Comparison of ENCODE assay signal across 8 cellular contexts in genomic region chr11:44601471-44602370, GRCh38. TPM values are rescaled to one million over a fixed set of nuclear protein-coding genes. Genes with fewer than 3 reads are reported as not detected.
DNase-seq lines count a peak whose midpoint lies in the region; ATAC-seq and TF ChIP-seq lines count a peak whose summit lies in the region.

No MANE protein-coding gene starts in this region.

- CTCF ChIA-PET in activated B cell treated with CpG ODN at 0.5 μM for 24 hours (lab: Charles Lee), result interaction anchor here (0.9 to 4.6 kb wide), 8 partner anchors 8 to 45 kb away, joined by 3 to 33 read pairs (median 9); no protein-coding TSS in a partner anchor

- POLR2A ChIA-PET in activated B cell treated with CpG ODN at 0.5 μM for 24 hours (lab: Charles Lee), result interaction anchor here (0.7 to 14.6 kb wide), 13 partner anchors 9 to 428 kb away, joined by 3 to 485 read pairs (median 10); partner anchors contain the start of genes CD82 and TP53I11

- DNase-seq in activated B cell treated with CpG ODN at 0.5 μM for 24 hours (peak; percentile 73), BE2C (no peak), kidney glomerular epithelial cell (lab: John Stamatoyannopoulos, UW) (no peak), COR-L47 (lab: John Stamatoyannopoulos, UW) (no peak), cerebellar nuclear complex (lab: John Stamatoyannopoulos, UW) (no peak)
- DNase-seq in stimulated activated CD4-positive, alpha-beta T cell treated with anti-CD3 and anti-CD28 coated beads, Interleukin-1b, Interleukin-23, amount 100 ng/mL, for 48 hours, result peak; percentile 19

- peaks cover 99% of the 10 kb centered on the region for H3K4me1 Mint-ChIP-seq in activated B cell treated with CpG ODN at 0.5 μM for 24 hours

- no peaks in the 10 kb centered on the region for H3K27me3 ChIP-seq in BE2C

- intact Hi-C loops in activated B cell treated with CpG ODN at 0.5 μM for 24 hours (cut with micrococcal nuclease), result loop anchor here (1.0 kb wide), 5 partner anchors 8 to 428 kb away; partner anchors contain the start of gene CD82

- no peaks in the 10 kb centered on the region for H3K36me3 ChIP-seq in BE2C

- ATAC-seq in GM19023 (IDR thresholded peaks at IDR 0.05; ENCODE audit: unreplicated experiment) (peak; percentile 45), HG02623 (IDR thresholded peaks at IDR 0.05; ENCODE audit: unreplicated experiment) (peak; percentile 36), activated B cell treated with CpG ODN at 0.5 μM for 24 hours (ENCODE audit: low read depth) (peak; percentile 56)

- H3K36me3 Mint-ChIP-seq in activated B cell treated with CpG ODN at 0.5 μM for 24 hours (ENCODE audit: low read depth), result peaks cover 84% of the 10 kb centered on the region

- H3K27ac Mint-ChIP-seq in activated B cell treated with CpG ODN at 0.5 μM for 24 hours, result peak overlapping the region; percentile 94

- H3K4me3 Mint-ChIP-seq in activated B cell treated with CpG ODN at 0.5 μM for 24 hours, result peak overlapping the region; percentile 70

- no peak overlapping the region for H3K4me3 ChIP-seq in BE2C (ENCODE audit: low read depth, low read length)

- H3K27me3 Mint-ChIP-seq in activated B cell treated with CpG ODN at 0.5 μM for 24 hours, result no peaks in the 10 kb centered on the region

- no peaks in the 10 kb centered on the region for H3K4me1 ChIP-seq in BE2C

- no peaks in the 10 kb centered on the region for H3K9me3 Mint-ChIP-seq in activated B cell treated with CpG ODN at 0.5 μM for 24 hours

- no peaks in the 10 kb centered on the region for H3K9me3 ChIP-seq in BE2C

- TF ChIP-seq CTCF in activated B cell treated with CpG ODN at 0.5 μM for 24 hours (IDR thresholded peaks at IDR 0.05) (no peak), BE2C (IDR thresholded peaks at IDR 0.05; ENCODE audit: low read depth, low read length) (no peak)

RNA-seq across cellular contexts. Expression of gene CD82, which starts 36.3 kb away (rescaled TPM):
- total RNA-seq in activated B cell treated with CpG ODN at 0.5 μM for 24 hours, result 728 and 770 TPM in 2 replicates
- polyA plus RNA-seq in BE2C (2012; ENCODE audit: insufficient read depth, insufficient read length, low read depth), result 1.3 TPM

Comparison
In these comparisons a context has a peak if more than half of its experiments do, and no peak if none do; other contexts are left out.
1. DNase-seq: peak in activated B cell treated with CpG ODN at 0.5 μM for 24 hours (single experiment) and stimulated activated CD4-positive, alpha-beta T cell treated with anti-CD3 and anti-CD28 coated beads, Interleukin-1b, Interleukin-23, amount 100 ng/mL, for 48 hours (single experiment); none in BE2C (single experiment), kidney glomerular epithelial cell (single experiment), COR-L47 (single experiment) and cerebellar nuclear complex (0 of 2).
2. Peak in every context shown above with its lines, with median percentiles within 50 percentile points of each other: ATAC-seq.